Comparison of ENCODE assay signal across 6 cellular contexts in genomic region chrX:52797327-52797726, GRCh38. TPM values are rescaled to one million over a fixed set of nuclear protein-coding genes. Genes with fewer than 3 reads are reported as not detected.
"Had no signal": no experiment of that assay in that cellular context is flagged by ENCODE, and none has a peak within 500 bp of the region (broad histone marks: within the 10 kb centered on the region; RNA-seq: fewer than 3 reads in every experiment).

Gene SPANXN5 (minus strand): TSS chrX:52797427. CDS start chrX:52797348, 79 bp downstream.

RNA-seq across cellular contexts. Expression of gene SPANXN5, which starts in this region (rescaled TPM):
- total RNA-seq: LHCN-M2, MCF 10A, OCI-LY7, PC-3, SK-MEL-5 had no signal
- polyA plus RNA-seq: SK-N-SH had no signal
